9 cellular contexts compared by ENCODE assay signal in genomic region chr14:61512026-61512425, GRCh38.
DNase-seq lines count a peak whose midpoint lies in the region; ATAC-seq and TF ChIP-seq lines count a peak whose summit lies in the region.
"Had no signal": no experiment of that assay in that cellular context is flagged by ENCODE, and none has a peak within 500 bp of the region (broad histone marks: within the 10 kb centered on the region; RNA-seq: fewer than 3 reads in every experiment).

No MANE protein-coding gene starts in this region.

- no peaks in the 10 kb centered on the region for H3K27me3 ChIP-seq in hepatocyte
- peaks cover 85% of the 10 kb centered on the region for H3K27me3 ChIP-seq in HAP-1 (ENCODE audit: low read depth)

- H3K4me3 ChIP-seq in hepatocyte (no peak overlapping the region), HAP-1 (no peak overlapping the region)

- POLR2A ChIA-PET in activated CD4-positive, alpha-beta T cell treated with anti-CD3 and anti-CD28 coated beads, Interleukin-2, amount 10 ng/mL, durations not matched to agents 7 days and 5 days (lab: Charles Lee): no interaction called here

- peak overlapping the region; percentile 7 for H3K4me2 ChIP-seq in hepatocyte

- H4K20me1 ChIP-seq in hepatocyte (ENCODE audit: insufficient read depth, poor library complexity, severe bottlenecking): no peaks in the 10 kb centered on the region

- in situ Hi-C loops in HAP-1 (cut with MboI; ENCODE audit: low sequenced_read_pairs): no loop called here

- H3K4me1 Mint-ChIP-seq in activated CD4-positive, alpha-beta T cell treated with anti-CD3 and anti-CD28 coated beads, Interleukin-2, amount 10 ng/mL, durations not matched to agents 7 days and 5 days: peaks cover 80% of the 10 kb centered on the region
- H3K4me1 Mint-ChIP-seq in activated T-helper 1 cell treated with anti-CD3 and anti-CD28 coated beads, Interleukin-12 subunit alpha, Interleukin-12 subunit beta, Interleukin-2, Interleukin-4 antibody, amounts not matched to agents 30 ng/mL and 10 ng/mL and 1 ng/mL, durations not matched to agents 14 hours and 24 hours and 36 hours (ENCODE audit: low read depth): peaks cover 83% of the 10 kb centered on the region

- no peaks in the 10 kb centered on the region for H3K27me3 Mint-ChIP-seq in activated CD4-positive, alpha-beta T cell treated with anti-CD3 and anti-CD28 coated beads, Interleukin-2, amount 10 ng/mL, durations not matched to agents 7 days and 5 days
- no peaks in the 10 kb centered on the region for H3K27me3 Mint-ChIP-seq in activated T-helper 1 cell treated with anti-CD3 and anti-CD28 coated beads, Interleukin-12 subunit alpha, Interleukin-12 subunit beta, Interleukin-2, Interleukin-4 antibody, amounts not matched to agents 30 ng/mL and 10 ng/mL and 1 ng/mL, durations not matched to agents 14 hours and 24 hours and 36 hours (ENCODE audit: insufficient read depth)

- H3K36me3 ChIP-seq in hepatocyte (replicated peaks; ENCODE audit: insufficient read depth, low read depth): no peaks in the 10 kb centered on the region
- H3K36me3 ChIP-seq in HAP-1 (replicated peaks): no peaks in the 10 kb centered on the region

- H3K4me3 Mint-ChIP-seq in activated CD4-positive, alpha-beta T cell treated with anti-CD3 and anti-CD28 coated beads, Interleukin-2, amount 10 ng/mL, durations not matched to agents 7 days and 5 days: no peak overlapping the region
- H3K4me3 Mint-ChIP-seq in activated T-helper 1 cell treated with anti-CD3 and anti-CD28 coated beads, Interleukin-12 subunit alpha, Interleukin-12 subunit beta, Interleukin-2, Interleukin-4 antibody, amounts not matched to agents 30 ng/mL and 10 ng/mL and 1 ng/mL, durations not matched to agents 14 hours and 24 hours and 36 hours: peak overlapping the region; percentile 64

- DNase-seq in activated CD4-positive, alpha-beta T cell treated with anti-CD3 and anti-CD28 coated beads, Interleukin-2, amount 10 ng/mL, durations not matched to agents 7 days and 5 days: no peak
- no peak for DNase-seq in activated CD4-positive, alpha-beta T cell treated with anti-CD3 and anti-CD28 coated beads for 1 hour
- DNase-seq in activated T-helper 1 cell treated with anti-CD3 and anti-CD28 coated beads, Interleukin-12 subunit alpha, Interleukin-12 subunit beta, Interleukin-2, Interleukin-4 antibody, amounts not matched to agents 30 ng/mL and 10 ng/mL and 1 ng/mL, durations not matched to agents 14 hours and 24 hours and 36 hours (ENCODE audit: low spot score): no peak
- DNase-seq in hepatocyte (ENCODE audit: low spot score) (no peak), HAP-1 (ENCODE audit: low spot score in 2 of 2) (no peak), amygdala (lab: John Stamatoyannopoulos, UW) (no peak)
- no peak for DNase-seq in stimulated activated naive CD8-positive, alpha-beta T cell treated with anti-CD3 and anti-CD28 coated beads, Interleukin-15, Interleukin-2, amounts not matched to agents 100 U/mL and 50 U/mL, for 24 hours
- DNase-seq: GOT3 had no signal

- H3K9me3 Mint-ChIP-seq in activated CD4-positive, alpha-beta T cell treated with anti-CD3 and anti-CD28 coated beads, Interleukin-2, amount 10 ng/mL, durations not matched to agents 7 days and 5 days: no peaks in the 10 kb centered on the region
- no peaks in the 10 kb centered on the region for H3K9me3 Mint-ChIP-seq in activated T-helper 1 cell treated with anti-CD3 and anti-CD28 coated beads, Interleukin-12 subunit alpha, Interleukin-12 subunit beta, Interleukin-2, Interleukin-4 antibody, amounts not matched to agents 30 ng/mL and 10 ng/mL and 1 ng/mL, durations not matched to agents 14 hours and 24 hours and 36 hours

- CTCF ChIA-PET in activated CD4-positive, alpha-beta T cell treated with anti-CD3 and anti-CD28 coated beads, Interleukin-2, amount 10 ng/mL, durations not matched to agents 7 days and 5 days (lab: Charles Lee): interaction anchor here (1.4 to 1.7 kb wide), 3 partner anchors 8 to 14 kb away, joined by 4 to 7 read pairs (median 6); no protein-coding TSS in a partner anchor

- peak overlapping the region; percentile 62 for H3K27ac ChIP-seq in hepatocyte

- intact Hi-C loops in activated T-helper 1 cell treated with anti-CD3 and anti-CD28 coated beads, Interleukin-12 subunit alpha, Interleukin-12 subunit beta, Interleukin-2, Interleukin-4 antibody, amounts not matched to agents 30 ng/mL and 10 ng/mL and 1 ng/mL, durations not matched to agents 14 hours and 24 hours and 36 hours (cut with micrococcal nuclease): no loop called here

- H3K9me3 ChIP-seq in hepatocyte (ENCODE audit: low read depth) (no peaks in the 10 kb centered on the region), HAP-1 (no peaks in the 10 kb centered on the region)

- ATAC-seq in stimulated activated naive CD8-positive, alpha-beta T cell treated with anti-CD3 and anti-CD28 coated beads, Interleukin-15, Interleukin-2, amounts not matched to agents 100 U/mL and 50 U/mL, for 24 hours: peak; percentile 25
- no peak for ATAC-seq in HG02885 (IDR thresholded peaks at IDR 0.05; ENCODE audit: poor library complexity, unreplicated experiment)

- H3K79me2 ChIP-seq in hepatocyte: no peaks in the 10 kb centered on the region

- TF ChIP-seq CTCF in hepatocyte (IDR thresholded peaks at IDR 0.05; ENCODE audit: poor library complexity): no peak

- H3K27ac Mint-ChIP-seq in activated CD4-positive, alpha-beta T cell treated with anti-CD3 and anti-CD28 coated beads, Interleukin-2, amount 10 ng/mL, durations not matched to agents 7 days and 5 days: peak overlapping the region; percentile 47
- H3K27ac Mint-ChIP-seq in activated T-helper 1 cell treated with anti-CD3 and anti-CD28 coated beads, Interleukin-12 subunit alpha, Interleukin-12 subunit beta, Interleukin-2, Interleukin-4 antibody, amounts not matched to agents 30 ng/mL and 10 ng/mL and 1 ng/mL, durations not matched to agents 14 hours and 24 hours and 36 hours: peak overlapping the region; percentile 88

- H3K36me3 Mint-ChIP-seq in activated CD4-positive, alpha-beta T cell treated with anti-CD3 and anti-CD28 coated beads, Interleukin-2, amount 10 ng/mL, durations not matched to agents 7 days and 5 days (ENCODE audit: low read depth): peaks cover 75% of the 10 kb centered on the region
- peaks cover 52% of the 10 kb centered on the region for H3K36me3 Mint-ChIP-seq in activated T-helper 1 cell treated with anti-CD3 and anti-CD28 coated beads, Interleukin-12 subunit alpha, Interleukin-12 subunit beta, Interleukin-2, Interleukin-4 antibody, amounts not matched to agents 30 ng/mL and 10 ng/mL and 1 ng/mL, durations not matched to agents 14 hours and 24 hours and 36 hours (ENCODE audit: low read depth)

- H3K9me2 ChIP-seq in hepatocyte (replicated peaks; ENCODE audit: insufficient read depth): no peaks in the 10 kb centered on the region

- no peak overlapping the region for H2AFZ ChIP-seq in hepatocyte

- WGBS in hepatocyte (ENCODE audit: low lambda C conversion rate, missing lambda C conversion rate): 60% methylated on average over 1 of the region's 1 CpG

- H3K4me1 ChIP-seq in hepatocyte (ENCODE audit: insufficient read depth): peaks cover 22% of the 10 kb centered on the region
- no peaks in the 10 kb centered on the region for H3K4me1 ChIP-seq in HAP-1
